19 cellular contexts compared by ENCODE assay signal in the genomic region with DNA sequence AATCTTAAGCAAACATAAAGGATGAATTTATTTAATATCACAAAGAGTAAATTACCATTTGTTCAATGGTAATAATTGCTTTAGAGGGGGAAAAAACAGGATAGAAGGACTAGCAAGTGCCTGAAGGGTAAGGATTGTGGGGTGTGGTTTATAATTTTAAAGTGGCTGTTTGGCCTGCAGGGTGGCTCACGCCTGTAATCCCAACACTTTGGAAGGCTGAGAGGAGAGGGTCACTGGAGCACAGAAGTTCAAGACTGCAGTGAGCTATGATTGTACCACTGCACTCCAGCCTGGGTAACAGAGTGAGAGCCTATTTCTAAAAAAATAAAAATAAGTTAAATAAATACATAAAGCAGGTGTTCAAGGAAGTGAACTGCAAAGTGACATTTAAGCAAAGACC.
A peak's percentile ranks its signal among the peaks of the same experiment; 100 is the strongest.
DNase-seq lines count a peak whose midpoint lies in the region; ATAC-seq, FAIRE-seq and TF ChIP-seq lines count a peak whose summit lies in the region.
"Had no signal": no experiment of that assay in that cellular context is flagged by ENCODE, and none has a peak within 500 bp of the region (broad histone marks: within the 10 kb centered on the region; RNA-seq: fewer than 3 reads in every experiment).

No MANE protein-coding gene starts in this region.

- H3K79me2 ChIP-seq in keratinocyte (ENCODE audit: control insufficient read depth, insufficient read depth, low read length): no peaks in the 10 kb centered on the region

- dilution Hi-C loops in keratinocyte (cut with MboI; ENCODE audit: extremely low pct_ligation_motif_present, low sequenced_read_pairs): no loop called here

- CTCF ChIA-PET in Calu3 (lab: Charles Lee): interaction anchor here (1.1 to 2.7 kb wide), 2 partner anchors 20 to 32 kb away, joined by 3 to 12 read pairs; no protein-coding TSS in a partner anchor
- CTCF ChIA-PET in RWPE1 (lab: Yijun Ruan, JAX): no interaction called here

- H3K27ac Mint-ChIP-seq in Calu3 (ENCODE audit: unreplicated experiment) (peak overlapping the region; percentile 77), immature natural killer cell (peak overlapping the region in 1 of 6 donors; percentile 73)
- peak overlapping the region; percentile 59 for H3K27ac Mint-ChIP-seq in stimulated activated memory B cell treated with anti-CD40 and anti-IgM and Interleukin-4, amounts not matched to agents 10 μg/mL and 1 μg/mL and 100 μg/mL, for 72 hours

- H4K20me1 ChIP-seq in keratinocyte (ENCODE audit: control insufficient read depth, extremely low read depth, insufficient read depth, low read length): no peaks in the 10 kb centered on the region

- no peaks in the 10 kb centered on the region for H3K9me1 ChIP-seq in keratinocyte (ENCODE audit: control insufficient read depth, extremely low read depth, insufficient read depth, low read length)

- H3K36me3 Mint-ChIP-seq in Calu3 (ENCODE audit: insufficient read depth, unreplicated experiment): peaks cover 7% of the 10 kb centered on the region
- H3K36me3 Mint-ChIP-seq in stimulated activated memory B cell treated with anti-CD40 and anti-IgM and Interleukin-4, amounts not matched to agents 10 μg/mL and 1 μg/mL and 100 μg/mL, for 72 hours: no peaks in the 10 kb centered on the region
- no peaks in the 10 kb centered on the region for H3K36me3 Mint-ChIP-seq in immature natural killer cell

- H3K4me1 Mint-ChIP-seq in Calu3 (ENCODE audit: low read depth, unreplicated experiment): peaks cover 69% of the 10 kb centered on the region
- H3K4me1 Mint-ChIP-seq in stimulated activated memory B cell treated with anti-CD40 and anti-IgM and Interleukin-4, amounts not matched to agents 10 μg/mL and 1 μg/mL and 100 μg/mL, for 72 hours: peaks cover 25% of the 10 kb centered on the region
- peaks cover 4 to 10% of the 10 kb centered on the region in 2 donors for H3K4me1 Mint-ChIP-seq in immature natural killer cell

- no TSS peak for BruUV-seq in Calu3 (replicated peaks; lab: Mats Ljungman, UMichigan)

- H3K27ac ChIP-seq in RWPE1: peak overlapping the region; percentile 41; the same call in 1 of the 2 replicates
- peak overlapping the region; percentile 75 for H3K27ac ChIP-seq in keratinocyte (ENCODE audit: control insufficient read depth, insufficient read depth, low read length)
- H3K27ac ChIP-seq: SJSA1 had no signal

- H2AFZ ChIP-seq in keratinocyte (ENCODE audit: control insufficient read depth, low read length): no peak overlapping the region

- H3K4me3 Mint-ChIP-seq in Calu3 (ENCODE audit: low read depth, unreplicated experiment) (no peak overlapping the region), immature natural killer cell (no peak overlapping the region)
- H3K4me3 Mint-ChIP-seq in stimulated activated memory B cell treated with anti-CD40 and anti-IgM and Interleukin-4, amounts not matched to agents 10 μg/mL and 1 μg/mL and 100 μg/mL, for 72 hours: no peak overlapping the region

- no peak for ATAC-seq in stimulated activated memory B cell treated with anti-CD40 and anti-IgM and Interleukin-4, amounts not matched to agents 10 μg/mL and 1 μg/mL and 100 μg/mL, for 72 hours

- H3K4me2 ChIP-seq in keratinocyte (ENCODE audit: control insufficient read depth, extremely low read depth, insufficient read depth, low read depth, low read length): peak overlapping the region; percentile 85

- H3K9me3 Mint-ChIP-seq in Calu3 (ENCODE audit: low read depth, unreplicated experiment): peaks cover 3% of the 10 kb centered on the region
- peaks cover 4% of the 10 kb centered on the region for H3K9me3 Mint-ChIP-seq in stimulated activated memory B cell treated with anti-CD40 and anti-IgM and Interleukin-4, amounts not matched to agents 10 μg/mL and 1 μg/mL and 100 μg/mL, for 72 hours
- no peaks in the 10 kb centered on the region for H3K9me3 Mint-ChIP-seq in immature natural killer cell

- H3K27me3 ChIP-seq in keratinocyte (ENCODE audit: control insufficient read depth, extremely low read depth, insufficient read depth, low read length): no peaks in the 10 kb centered on the region
- H3K27me3 ChIP-seq: SJSA1 had no signal

- TF ChIP-seq CTCF in Calu3 (IDR thresholded peaks at IDR 0.05; ENCODE audit: unreplicated experiment) (no peak), RWPE1 (conservative IDR thresholded peaks at IDR 0.05; ENCODE audit: low read depth) (no peak), keratinocyte (optimal IDR thresholded peaks at IDR 0.05 in 1 of 3, IDR thresholded peaks at IDR 0.05 in 1 of 3, conservative IDR thresholded peaks at IDR 0.05 in 1 of 3; ENCODE audit: extremely low read depth in 1 of 3, insufficient read depth in 2 of 3, low read length in 3 of 3) (no peak)

- DNase-seq in Calu3: peak; percentile 24
- DNase-seq in RWPE1 (ENCODE audit: low spot score): no peak
- no peak for DNase-seq in keratinocyte (ENCODE audit: low read depth, low spot score)
- DNase-seq in immature natural killer cell: no peak
- no peak for DNase-seq in SKM-1 treated with dmso at 0.1 percent for 144 hours (lab: John Stamatoyannopoulos, UW; ENCODE audit: unreplicated experiment)
- DNase-seq in NCI-H146 treated with DMSO at 0.1 percent for 48 hours (lab: John Stamatoyannopoulos, UW; ENCODE audit: unreplicated experiment): no peak
- DNase-seq in activated CD8-positive, alpha-beta memory T cell treated with anti-CD3 and anti-CD28 coated beads, Interleukin-2, amount 50 U/mL, for 4 hours: no peak
- DNase-seq: C1 segment of cervical spinal cord, DMS 273 treated with DMSO at 0.1 percent for 48 hours, MM.1S, NCI-H1092 treated with DMSO at 0.1 percent for 48 hours, NCI-H187 treated with DMSO at 0.1 percent for 48 hours, NCI-H2171, NCI-H446, NCI-H69 had no signal

- no peak overlapping the region for H3K4me3 ChIP-seq in keratinocyte (ENCODE audit: control insufficient read depth in 2 of 3, extremely low read depth in 1 of 3, insufficient read depth in 2 of 3, low read depth in 1 of 3, low read length in 3 of 3)
- H3K4me3 ChIP-seq: SJSA1 had no signal

- H3K36me3 ChIP-seq in keratinocyte (ENCODE audit: control insufficient read depth in 2 of 2, extremely low read depth in 1 of 2, insufficient read depth in 2 of 2, low read length in 2 of 2): no peaks in the 10 kb centered on the region
- H3K36me3 ChIP-seq: SJSA1 had no signal

- intact Hi-C loops in Calu3 (cut with micrococcal nuclease; ENCODE audit: unreplicated experiment): loop anchor here (2.0 kb wide), 1 partner anchor 60 kb away; no protein-coding TSS in a partner anchor

- POLR2A ChIA-PET in RWPE1 (lab: Yijun Ruan, JAX; ENCODE audit: low non-redundant PET): no interaction called here

- no peaks in the 10 kb centered on the region for H3K27me3 Mint-ChIP-seq in Calu3 (ENCODE audit: unreplicated experiment)
- no peaks in the 10 kb centered on the region for H3K27me3 Mint-ChIP-seq in stimulated activated memory B cell treated with anti-CD40 and anti-IgM and Interleukin-4, amounts not matched to agents 10 μg/mL and 1 μg/mL and 100 μg/mL, for 72 hours
- H3K27me3 Mint-ChIP-seq in immature natural killer cell (ENCODE audit: low read depth in 3 of 3): peaks cover 0 to 2% (median 2%) of the 10 kb centered on the region in 3 donors

- FAIRE-seq in keratinocyte (lab: Jason Lieb, UNC): no peak
- FAIRE-seq: A204.1, GM12892 had no signal

- H3K9me3 ChIP-seq in keratinocyte (ENCODE audit: control insufficient read depth, low read depth, low read length): no peaks in the 10 kb centered on the region
- H3K9me3 ChIP-seq: SJSA1 had no signal

- peaks cover 57% of the 10 kb centered on the region for H3K4me1 ChIP-seq in keratinocyte (ENCODE audit: control insufficient read depth, extremely low read depth, insufficient read depth, low read length)

- H3K9ac ChIP-seq in keratinocyte (ENCODE audit: control insufficient read depth, extremely low read depth, insufficient read depth, low read length): no peak overlapping the region
